28 cellular contexts compared by ENCODE assay signal in the genomic region with DNA sequence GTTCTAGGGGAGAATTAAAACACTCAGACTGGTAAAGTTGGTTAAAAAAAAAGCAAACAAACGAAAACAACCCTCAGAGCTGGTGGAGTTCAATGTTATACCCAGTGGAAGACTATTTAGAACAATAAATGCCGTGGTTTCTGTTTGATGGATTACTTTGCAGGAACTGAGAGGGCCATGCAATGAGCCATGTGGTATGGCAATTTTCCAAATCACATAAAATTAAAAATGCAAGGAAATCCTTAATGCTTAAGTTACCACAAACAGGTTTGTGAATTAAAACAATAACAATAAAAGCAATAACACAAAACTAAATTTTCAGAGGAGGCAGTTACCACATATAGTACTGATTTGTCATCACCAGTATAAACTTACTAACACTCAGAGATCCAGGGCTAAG.
DNase-seq lines count a peak whose midpoint lies in the region; ATAC-seq, FAIRE-seq and TF ChIP-seq lines count a peak whose summit lies in the region.
"Had no signal": no experiment of that assay in that cellular context is flagged by ENCODE, and none has a peak within 500 bp of the region (broad histone marks: within the 10 kb centered on the region; RNA-seq: fewer than 3 reads in every experiment).

No MANE protein-coding gene starts in this region.

- H3K27me3 ChIP-seq in sigmoid colon: no peaks in the 10 kb centered on the region
- H3K27me3 ChIP-seq: gastrocnemius medialis, vagina had no signal

- peak overlapping the region; percentile 66 for H3K27ac Mint-ChIP-seq in dendritic cell treated with granulocyte-macrophage colony-stimulating factor and Interleukin-4, amounts not matched to agents 40 ng/mL and 50 ng/mL, for 4 days
- H3K27ac Mint-ChIP-seq in CD14-positive monocyte: no peak overlapping the region
- H3K27ac Mint-ChIP-seq: activated B cell treated with CpG ODN at 0.5 μM for 24 hours; activated CD4-positive, alpha-beta memory T cell treated with anti-CD3 and anti-CD28 coated beads for 36 hours; CD4-positive, alpha-beta memory T cell; naive thymus-derived CD8-positive, alpha-beta T cell had no signal

- WGBS in sigmoid colon, 2 donors: 65 to 67% methylated on average over 2 of the region's 2 CpGs

- no peak for FAIRE-seq in HTR-8/SVneo (lab: Jason Lieb, UNC)
- FAIRE-seq: astrocyte had no signal

- H3K36me3 ChIP-seq in sigmoid colon: no peaks in the 10 kb centered on the region
- H3K36me3 ChIP-seq: gastrocnemius medialis, HAP-1, vagina had no signal

- H3K4me1 Mint-ChIP-seq in dendritic cell treated with granulocyte-macrophage colony-stimulating factor and Interleukin-4, amounts not matched to agents 40 ng/mL and 50 ng/mL, for 4 days (ENCODE audit: low read depth): peaks cover 21% of the 10 kb centered on the region
- peaks cover 31% of the 10 kb centered on the region for H3K4me1 Mint-ChIP-seq in CD14-positive monocyte

- H3K36me3 Mint-ChIP-seq in dendritic cell treated with granulocyte-macrophage colony-stimulating factor and Interleukin-4, amounts not matched to agents 40 ng/mL and 50 ng/mL, for 4 days (ENCODE audit: low read depth): peaks cover 21% of the 10 kb centered on the region
- H3K36me3 Mint-ChIP-seq in CD14-positive monocyte: peaks cover 0 to 6% of the 10 kb centered on the region in 2 donors

- peaks cover 0 to 5% (median 3%) of the 10 kb centered on the region in 4 donors for H3K4me1 ChIP-seq in sigmoid colon
- H3K4me1 ChIP-seq: HAP-1, vagina had no signal

- no peak overlapping the region for H3K4me3 ChIP-seq in sigmoid colon
- H3K4me3 ChIP-seq: gastrocnemius medialis, HAP-1, vagina had no signal

- H3K27me3 Mint-ChIP-seq in dendritic cell treated with granulocyte-macrophage colony-stimulating factor and Interleukin-4, amounts not matched to agents 40 ng/mL and 50 ng/mL, for 4 days: no peaks in the 10 kb centered on the region
- H3K27me3 Mint-ChIP-seq in CD14-positive monocyte (ENCODE audit: low read depth in 3 of 3): no peaks in the 10 kb centered on the region
- H3K27me3 Mint-ChIP-seq: activated B cell treated with CpG ODN at 0.5 μM for 24 hours; activated CD4-positive, alpha-beta memory T cell treated with anti-CD3 and anti-CD28 coated beads for 36 hours; activated naive CD8-positive, alpha-beta T cell treated with anti-CD3 and anti-CD28 coated beads for 36 hours; CD4-positive, alpha-beta memory T cell; naive thymus-derived CD8-positive, alpha-beta T cell had no signal

- H3K9me3 Mint-ChIP-seq in dendritic cell treated with granulocyte-macrophage colony-stimulating factor and Interleukin-4, amounts not matched to agents 40 ng/mL and 50 ng/mL, for 4 days: peaks cover 17% of the 10 kb centered on the region
- peaks cover 2 to 15% (median 5%) of the 10 kb centered on the region in 7 donors for H3K9me3 Mint-ChIP-seq in CD14-positive monocyte

- TF ChIP-seq POLR2A in sigmoid colon (IDR thresholded peaks at IDR 0.05): no peak

- no peak for TF ChIP-seq EP300 in sigmoid colon (IDR thresholded peaks at IDR 0.05)

- H3K4me3 Mint-ChIP-seq in dendritic cell treated with granulocyte-macrophage colony-stimulating factor and Interleukin-4, amounts not matched to agents 40 ng/mL and 50 ng/mL, for 4 days: no peak overlapping the region
- no peak overlapping the region for H3K4me3 Mint-ChIP-seq in CD14-positive monocyte
- H3K4me3 Mint-ChIP-seq: activated B cell treated with CpG ODN at 0.5 μM for 24 hours; activated CD4-positive, alpha-beta memory T cell treated with anti-CD3 and anti-CD28 coated beads for 36 hours; activated naive CD8-positive, alpha-beta T cell treated with anti-CD3 and anti-CD28 coated beads for 36 hours; CD4-positive, alpha-beta memory T cell; naive thymus-derived CD8-positive, alpha-beta T cell had no signal

- no peak overlapping the region for H3K27ac ChIP-seq in sigmoid colon
- H3K27ac ChIP-seq: gastrocnemius medialis, vagina had no signal

- H3K9me3 ChIP-seq in sigmoid colon: no peaks in the 10 kb centered on the region
- H3K9me3 ChIP-seq: gastrocnemius medialis, HAP-1, vagina had no signal

- intact Hi-C loops in dendritic cell treated with granulocyte-macrophage colony-stimulating factor and Interleukin-4, amounts not matched to agents 40 ng/mL and 50 ng/mL, for 4 days (cut with micrococcal nuclease): no loop called here
- intact Hi-C loops in sigmoid colon (cut with DNase I) (no loop called here), CD14-positive monocyte (cut with micrococcal nuclease) (no loop called here)

- peak; percentile 50 for DNase-seq in GM04503 (ENCODE audit: low read depth)
- peak; percentile 36 for DNase-seq in HTR-8/SVneo (ENCODE audit: insufficient read length, low spot score)
- peak; percentile 90 for DNase-seq in renal cortical epithelial cell (ENCODE audit: low read depth)
- DNase-seq in sigmoid colon: no peak
- DNase-seq in CD14-positive monocyte (ENCODE audit: low spot score): no peak
- DNase-seq: activated B cell treated with CpG ODN at 0.5 μM for 24 hours; activated CD4-positive, alpha-beta memory T cell treated with anti-CD3 and anti-CD28 coated beads for 36 hours; activated naive CD8-positive, alpha-beta T cell treated with anti-CD3 and anti-CD28 coated beads for 36 hours; CD4-positive, alpha-beta memory T cell; erythroblast; gastrocnemius medialis; hypothalamus; left ventricle myocardium superior; midbrain; MM.1S; naive thymus-derived CD8-positive, alpha-beta T cell; NCI-H1436; NCI-H2107; NCI-H446; retina; SHP77; stimulated activated CD4-positive, alpha-beta T cell treated with anti-CD3 and anti-CD28 coated beads, Interleukin-12 subunit alpha, Interleukin-12 subunit beta, amount 100 ng/mL, for 4 hours; stimulated activated naive CD8-positive, alpha-beta T cell treated with anti-CD3 and anti-CD28 coated beads, Interleukin-15, Interleukin-2, amounts not matched to agents 100 U/mL and 50 U/mL, for 24 hours had no signal

- no peak for ATAC-seq in HG03039 (IDR thresholded peaks at IDR 0.05; ENCODE audit: unreplicated experiment)
- ATAC-seq: gastrocnemius medialis; left ventricle myocardium superior; naive thymus-derived CD8-positive, alpha-beta T cell; stimulated activated naive CD8-positive, alpha-beta T cell treated with anti-CD3 and anti-CD28 coated beads, Interleukin-15, Interleukin-2, amounts not matched to agents 100 U/mL and 50 U/mL, for 24 hours had no signal

- TF ChIP-seq CTCF in sigmoid colon (IDR thresholded peaks at IDR 0.05): no peak
- no peak for TF ChIP-seq CTCF in CD14-positive monocyte (IDR thresholded peaks at IDR 0.05)

Comparison
In these comparisons a context has a peak if more than half of its experiments do, and no peak if none do; other contexts are left out.
1. DNase-seq: peak in GM04503 (single experiment), HTR-8/SVneo (single experiment) and renal cortical epithelial cell (single experiment); none in sigmoid colon (single experiment) and CD14-positive monocyte (single experiment).